Comparison of ENCODE assay signal across 19 cellular contexts in the genomic region with DNA sequence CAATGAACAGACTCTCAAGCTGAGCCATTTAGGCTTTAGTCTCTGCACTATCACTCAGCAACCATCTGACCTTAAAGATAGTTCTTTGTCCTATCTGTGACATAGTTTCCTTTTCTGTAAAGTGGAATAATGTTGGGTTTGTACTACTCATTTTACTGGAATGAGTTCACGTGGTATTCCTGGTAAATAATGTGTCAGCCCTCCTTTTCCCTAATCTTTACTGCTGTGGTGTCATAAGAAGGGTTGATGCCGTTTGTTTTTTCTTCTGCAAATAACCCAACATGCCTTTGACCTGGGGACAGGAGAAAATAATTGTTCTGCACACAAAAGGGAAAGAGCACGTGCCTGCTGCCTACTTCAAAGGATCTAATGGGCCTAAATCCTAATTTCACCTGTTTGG.
DNase-seq lines count a peak whose midpoint lies in the region; ATAC-seq, FAIRE-seq and TF ChIP-seq lines count a peak whose summit lies in the region.
"Had no signal": no experiment of that assay in that cellular context is flagged by ENCODE, and none has a peak within 500 bp of the region (broad histone marks: within the 10 kb centered on the region; RNA-seq: fewer than 3 reads in every experiment).

No MANE protein-coding gene starts in this region.

- peaks cover 3% of the 10 kb centered on the region for H3K9me3 ChIP-seq in mesenchymal stem cell (ENCODE audit: control insufficient read depth, low read length)
- H3K9me3 ChIP-seq in upper lobe of left lung = no peaks in the 10 kb centered on the region
- H3K9me3 ChIP-seq: esophagus squamous epithelium, transverse colon had no signal

- H3K4me2 ChIP-seq in mesenchymal stem cell (ENCODE audit: low read length, poor library complexity, severe bottlenecking) = no peak overlapping the region

- no peak for TF ChIP-seq CTCF in bronchial epithelial cell (IDR thresholded peaks at IDR 0.05; ENCODE audit: insufficient read depth, low read length, severe bottlenecking)
- no peak for TF ChIP-seq CTCF in upper lobe of left lung (IDR thresholded peaks at IDR 0.05)

- no peak for TF ChIP-seq POLR2A in upper lobe of left lung (IDR thresholded peaks at IDR 0.05)

- no peak overlapping the region for H4K8ac ChIP-seq in mesenchymal stem cell (ENCODE audit: low read length)

- H3K27ac ChIP-seq in mesenchymal stem cell (ENCODE audit: low read length, poor library complexity, severe bottlenecking) = no peak overlapping the region
- H3K27ac ChIP-seq in upper lobe of left lung = no peak overlapping the region
- H3K27ac ChIP-seq: esophagus squamous epithelium, transverse colon had no signal

- no peak for TF ChIP-seq EP300 in upper lobe of left lung (IDR thresholded peaks at IDR 0.05)

- H2BK120ac ChIP-seq in mesenchymal stem cell (ENCODE audit: low read depth, low read length) = no peak overlapping the region

- H2BK12ac ChIP-seq in mesenchymal stem cell (ENCODE audit: low read length in 2 of 2) = no peak overlapping the region

- intact Hi-C loops in posterior cingulate gyrus (cut with DNase I) = no loop called here

- no peaks in the 10 kb centered on the region for H3K27me3 ChIP-seq in bronchial epithelial cell (ENCODE audit: control insufficient read depth, insufficient read depth, low read length)
- no peaks in the 10 kb centered on the region for H3K27me3 ChIP-seq in mesenchymal stem cell (ENCODE audit: control insufficient read depth in 1 of 2, insufficient read depth in 1 of 2, low read length in 2 of 2)
- no peaks in the 10 kb centered on the region for H3K27me3 ChIP-seq in upper lobe of left lung
- H3K27me3 ChIP-seq: esophagus squamous epithelium, transverse colon had no signal

- no peak overlapping the region for H3K14ac ChIP-seq in mesenchymal stem cell (ENCODE audit: low read length in 2 of 2)

- no peaks in the 10 kb centered on the region for H3K36me3 Mint-ChIP-seq in stimulated activated memory B cell treated with anti-CD40 and anti-IgM and Interleukin-4, amounts not matched to agents 10 μg/mL and 1 μg/mL and 100 μg/mL, for 72 hours
- H3K36me3 Mint-ChIP-seq: brain had no signal

- H2BK5ac ChIP-seq in mesenchymal stem cell (ENCODE audit: low read depth, low read length, poor library complexity, severe bottlenecking) = no peak overlapping the region

- no peak overlapping the region for H3K23ac ChIP-seq in mesenchymal stem cell (ENCODE audit: low read length in 2 of 2)

- H3K4me1 ChIP-seq in mesenchymal stem cell (ENCODE audit: control insufficient read depth, insufficient read depth, low read depth, low read length) = no peaks in the 10 kb centered on the region
- H3K4me1 ChIP-seq in upper lobe of left lung = no peaks in the 10 kb centered on the region
- H3K4me1 ChIP-seq: esophagus squamous epithelium, transverse colon had no signal

- no peaks in the 10 kb centered on the region for H3K79me1 ChIP-seq in mesenchymal stem cell (replicated peaks; ENCODE audit: low read length, poor library complexity, severe bottlenecking)

- H3K4me3 ChIP-seq in bronchial epithelial cell (ENCODE audit: low read depth, low read length) (no peak overlapping the region), mesenchymal stem cell (ENCODE audit: insufficient read depth in 1 of 2, low read depth in 1 of 2, low read length in 2 of 2) (no peak overlapping the region), upper lobe of left lung (no peak overlapping the region)
- H3K4me3 ChIP-seq: esophagus squamous epithelium, transverse colon had no signal

- H3K4ac ChIP-seq in mesenchymal stem cell (ENCODE audit: low read depth in 1 of 2, low read length in 2 of 2) = no peak overlapping the region

- no peak overlapping the region for H3K4me3 Mint-ChIP-seq in stimulated activated memory B cell treated with anti-CD40 and anti-IgM and Interleukin-4, amounts not matched to agents 10 μg/mL and 1 μg/mL and 100 μg/mL, for 72 hours
- H3K4me3 Mint-ChIP-seq: brain, neural crest cell had no signal

- no peaks in the 10 kb centered on the region for H3K27me3 Mint-ChIP-seq in stimulated activated memory B cell treated with anti-CD40 and anti-IgM and Interleukin-4, amounts not matched to agents 10 μg/mL and 1 μg/mL and 100 μg/mL, for 72 hours
- H3K27me3 Mint-ChIP-seq: brain had no signal

- no peak for ATAC-seq in upper lobe of left lung (ENCODE audit: low FRiP score in 2 of 2)
- no peak for ATAC-seq in stimulated activated memory B cell treated with anti-CD40 and anti-IgM and Interleukin-4, amounts not matched to agents 10 μg/mL and 1 μg/mL and 100 μg/mL, for 72 hours
- ATAC-seq: stimulated activated naive CD8-positive, alpha-beta T cell treated with anti-CD3 and anti-CD28 coated beads, Interleukin-15, Interleukin-2, amounts not matched to agents 100 U/mL and 50 U/mL, for 24 hours had no signal

- WGBS in mesenchymal stem cell = 36% methylated on average over 3 of the region's 3 CpGs
- 51 to 54% methylated on average over 3 of the region's 3 CpGs for WGBS in upper lobe of left lung, 2 donors

- H2AK5ac ChIP-seq in mesenchymal stem cell (ENCODE audit: low read length, severe bottlenecking) = no peak overlapping the region

- H3K9ac ChIP-seq in mesenchymal stem cell (ENCODE audit: low read length) = no peak overlapping the region

- in situ Hi-C loops in ACHN (cut with HindIII; ENCODE audit: low pct_ligation_motif_present, low pct_unique_long_range_greater_than_20kb, low sequenced_read_pairs) = no loop called here

- no peak overlapping the region for H3K18ac ChIP-seq in mesenchymal stem cell (ENCODE audit: low read depth in 1 of 2, low read length in 2 of 2)

- H3K36me3 ChIP-seq in bronchial epithelial cell (ENCODE audit: control insufficient read depth, insufficient read depth, low read length) (no peaks in the 10 kb centered on the region), mesenchymal stem cell (ENCODE audit: control insufficient read depth in 1 of 2, insufficient read depth in 2 of 2, low read depth in 1 of 2, low read length in 2 of 2) (no peaks in the 10 kb centered on the region), upper lobe of left lung (no peaks in the 10 kb centered on the region)
- H3K36me3 ChIP-seq: esophagus squamous epithelium, transverse colon had no signal

- H2BK15ac ChIP-seq in mesenchymal stem cell (ENCODE audit: low read depth, poor library complexity, severe bottlenecking) = no peak overlapping the region

- H3K27ac Mint-ChIP-seq in stimulated activated memory B cell treated with anti-CD40 and anti-IgM and Interleukin-4, amounts not matched to agents 10 μg/mL and 1 μg/mL and 100 μg/mL, for 72 hours = no peak overlapping the region
- H3K27ac Mint-ChIP-seq: brain had no signal

- H3K9me3 Mint-ChIP-seq in stimulated activated memory B cell treated with anti-CD40 and anti-IgM and Interleukin-4, amounts not matched to agents 10 μg/mL and 1 μg/mL and 100 μg/mL, for 72 hours = no peaks in the 10 kb centered on the region
- H3K9me3 Mint-ChIP-seq: brain, neural crest cell had no signal

- no peak overlapping the region for H2AFZ ChIP-seq in mesenchymal stem cell (ENCODE audit: low read depth, low read length)

- no peaks in the 10 kb centered on the region for H3K4me1 Mint-ChIP-seq in stimulated activated memory B cell treated with anti-CD40 and anti-IgM and Interleukin-4, amounts not matched to agents 10 μg/mL and 1 μg/mL and 100 μg/mL, for 72 hours
- H3K4me1 Mint-ChIP-seq: neural crest cell had no signal

- DNase-seq in EL = peak; percentile 2
- DNase-seq in NCI-H146 treated with DMSO at 0.1 percent for 48 hours (lab: John Stamatoyannopoulos, UW; ENCODE audit: unreplicated experiment) = peak; percentile 7
- DNase-seq in bronchial epithelial cell (ENCODE audit: low read depth) = peak; percentile 42
- peak; percentile 19 for DNase-seq in mesenchymal stem cell
- DNase-seq in upper lobe of left lung = no peak
- no peak for DNase-seq in ACHN
- DNase-seq in posterior cingulate gyrus = no peak
- DNase-seq: activated CD4-positive, alpha-beta T cell treated with anti-CD3 and anti-CD28 coated beads, Interleukin-2, amount 50 U/mL, for 4 hours; activated naive CD4-positive, alpha-beta T cell treated with anti-CD3 and anti-CD28 coated beads, Interleukin-2, amount 50 U/mL, for 16 hours; DND-41; esophagus squamous epithelium; midbrain; NCI-H526 treated with DMSO at 0.1 percent for 48 hours; stimulated activated CD4-positive, alpha-beta T cell treated with anti-CD3 and anti-CD28 coated beads, Interleukin-15, amount 100 ng/mL, for 24 hours; stimulated activated naive CD8-positive, alpha-beta T cell treated with anti-CD3 and anti-CD28 coated beads, Interleukin-15, Interleukin-2, amounts not matched to agents 100 U/mL and 50 U/mL, for 24 hours; transverse colon had no signal

- no peak for FAIRE-seq in bronchial epithelial cell (lab: Jason Lieb, UNC)

- H4K91ac ChIP-seq in mesenchymal stem cell (ENCODE audit: low read length) = no peak overlapping the region

Comparison
In these comparisons a context has a peak if more than half of its experiments do, and no peak if none do; other contexts are left out.
1. DNase-seq: peak in EL (single experiment), NCI-H146 treated with DMSO at 0.1 percent for 48 hours (single experiment), bronchial epithelial cell (single experiment) and mesenchymal stem cell (single experiment); none in upper lobe of left lung (0 of 2), ACHN (single experiment) and posterior cingulate gyrus (0 of 10).